15 cellular contexts compared by ENCODE assay signal in genomic region chr6:145705561-145705960, GRCh38. TPM values are rescaled to one million over a fixed set of nuclear protein-coding genes. Genes with fewer than 3 reads are reported as not detected.
DNase-seq lines count a peak whose midpoint lies in the region; ATAC-seq and TF ChIP-seq lines count a peak whose summit lies in the region.
"Had no signal": no experiment of that assay in that cellular context is flagged by ENCODE, and none has a peak within 500 bp of the region (broad histone marks: within the 10 kb centered on the region; RNA-seq: fewer than 3 reads in every experiment).

No MANE protein-coding gene starts in this region.

- H2BK12ac ChIP-seq in mesenchymal stem cell (ENCODE audit: low read length in 2 of 2) = no peak overlapping the region

- 0% methylated on average over 1 of the region's 2 CpGs for WGBS in mesenchymal stem cell

- no peak overlapping the region for H3K27ac ChIP-seq in mesenchymal stem cell (ENCODE audit: low read length, poor library complexity, severe bottlenecking)
- H3K27ac ChIP-seq: hepatocyte, tibial artery had no signal

- H3K27me3 ChIP-seq in mesenchymal stem cell (ENCODE audit: control insufficient read depth in 1 of 2, insufficient read depth in 1 of 2, low read length in 2 of 2) = no peaks in the 10 kb centered on the region
- H3K27me3 ChIP-seq: hepatocyte, tibial artery had no signal

- no peak overlapping the region for H3K23ac ChIP-seq in mesenchymal stem cell (ENCODE audit: low read length in 2 of 2)

- H3K79me1 ChIP-seq in mesenchymal stem cell (replicated peaks; ENCODE audit: low read length, poor library complexity, severe bottlenecking) = no peaks in the 10 kb centered on the region

- H2AK5ac ChIP-seq in mesenchymal stem cell (ENCODE audit: low read length, severe bottlenecking) = no peak overlapping the region

- no peak overlapping the region for H4K91ac ChIP-seq in mesenchymal stem cell (ENCODE audit: low read length)

- no peak overlapping the region for H3K4me2 ChIP-seq in mesenchymal stem cell (ENCODE audit: low read length, poor library complexity, severe bottlenecking)
- H3K4me2 ChIP-seq: hepatocyte had no signal

- peaks cover 5% of the 10 kb centered on the region for H3K9me3 ChIP-seq in mesenchymal stem cell (ENCODE audit: control insufficient read depth, low read length)
- H3K9me3 ChIP-seq: tibial artery had no signal

- no peak overlapping the region for H3K4me3 ChIP-seq in astrocyte of the spinal cord (ENCODE audit: low read depth, low read length)
- H3K4me3 ChIP-seq in mesenchymal stem cell (ENCODE audit: insufficient read depth in 1 of 2, low read depth in 1 of 2, low read length in 2 of 2) = no peak overlapping the region
- H3K4me3 ChIP-seq: hepatocyte, tibial artery had no signal

- no peak for ATAC-seq in GM19452 (IDR thresholded peaks at IDR 0.05; ENCODE audit: unreplicated experiment)
- no peak for ATAC-seq in HG02885 (IDR thresholded peaks at IDR 0.05; ENCODE audit: poor library complexity, unreplicated experiment)
- ATAC-seq: left ventricle myocardium superior had no signal

- no peak overlapping the region for H4K8ac ChIP-seq in mesenchymal stem cell (ENCODE audit: low read length)

- DNase-seq in ELR (ENCODE audit: low read depth) (peak; percentile 77), M059J (ENCODE audit: low read depth) (peak; percentile 63), astrocyte of the spinal cord (ENCODE audit: low read depth, low spot score) (peak; percentile 39), mesenchymal stem cell (peak; percentile 45), NCI-H1092 treated with DMSO at 0.1 percent for 48 hours (lab: John Stamatoyannopoulos, UW) (no peak)
- DNase-seq in activated CD8-positive, alpha-beta memory T cell treated with anti-CD3 and anti-CD28 coated beads, Interleukin-2, amount 50 U/mL, for 48 hours = no peak
- DNase-seq: activated B cell treated with CpG ODN at 0.5 μM for 24 hours; amygdala; left ventricle myocardium superior; NCI-H524 treated with DMSO at 0.1 percent for 48 hours; stimulated activated CD4-positive, alpha-beta T cell treated with anti-CD3 and anti-CD28 coated beads, Interleukin-12 subunit alpha, Interleukin-12 subunit beta, amount 100 ng/mL, for 4 hours; tibial artery had no signal

- H3K4ac ChIP-seq in mesenchymal stem cell (ENCODE audit: low read depth in 1 of 2, low read length in 2 of 2) = peak overlapping the region in 1 of 2 experiments; percentile 51

- no peak overlapping the region for H3K9ac ChIP-seq in mesenchymal stem cell (ENCODE audit: low read length)

- H2BK15ac ChIP-seq in mesenchymal stem cell (ENCODE audit: low read depth, poor library complexity, severe bottlenecking) = no peak overlapping the region

- in situ Hi-C loops in astrocyte of the spinal cord (cut with HindIII; ENCODE audit: low sequenced_read_pairs) = no loop called here

- H2AFZ ChIP-seq in mesenchymal stem cell (ENCODE audit: low read depth, low read length) = peak overlapping the region; percentile 63
- H2AFZ ChIP-seq: hepatocyte had no signal

- no peaks in the 10 kb centered on the region for H3K36me3 ChIP-seq in mesenchymal stem cell (ENCODE audit: control insufficient read depth in 1 of 2, insufficient read depth in 2 of 2, low read depth in 1 of 2, low read length in 2 of 2)

- no peak overlapping the region for H2BK5ac ChIP-seq in mesenchymal stem cell (ENCODE audit: low read depth, low read length, poor library complexity, severe bottlenecking)

- no peak overlapping the region for H2BK120ac ChIP-seq in mesenchymal stem cell (ENCODE audit: low read depth, low read length)

- TF ChIP-seq CTCF in astrocyte of the spinal cord (IDR thresholded peaks at IDR 0.05; ENCODE audit: low read depth, low read length) = no peak

- H3K4me1 ChIP-seq in mesenchymal stem cell (ENCODE audit: control insufficient read depth, insufficient read depth, low read depth, low read length) = no peaks in the 10 kb centered on the region

- H3K18ac ChIP-seq in mesenchymal stem cell (ENCODE audit: low read depth in 1 of 2, low read length in 2 of 2) = peak overlapping the region in 1 of 2 experiments; percentile 70

- no peak overlapping the region for H3K14ac ChIP-seq in mesenchymal stem cell (ENCODE audit: low read length in 2 of 2)

RNA-seq across cellular contexts. Expression of gene EPM2A, which starts 29.8 kb away (rescaled TPM):
- total RNA-seq in M059J (2014; rRNA removed; shearing (Covaris generic)) = 5.7 and 10.0 TPM in 2 replicates
- polyA plus RNA-seq in mesenchymal stem cell (2013, experiment 1 of 2) = 2.3 TPM
- polyA plus RNA-seq in mesenchymal stem cell (2013, experiment 2 of 2) = 2.8 TPM

Comparison
In these comparisons a context has a peak if more than half of its experiments do, and no peak if none do; other contexts are left out.
1. DNase-seq: peak in ELR (single experiment), M059J (single experiment), astrocyte of the spinal cord (single experiment) and mesenchymal stem cell (single experiment); none in NCI-H1092 treated with DMSO at 0.1 percent for 48 hours (single experiment) and activated CD8-positive, alpha-beta memory T cell treated with anti-CD3 and anti-CD28 coated beads, Interleukin-2, amount 50 U/mL, for 48 hours (single experiment).